8 cellular contexts compared by ENCODE assay signal in the genomic region with DNA sequence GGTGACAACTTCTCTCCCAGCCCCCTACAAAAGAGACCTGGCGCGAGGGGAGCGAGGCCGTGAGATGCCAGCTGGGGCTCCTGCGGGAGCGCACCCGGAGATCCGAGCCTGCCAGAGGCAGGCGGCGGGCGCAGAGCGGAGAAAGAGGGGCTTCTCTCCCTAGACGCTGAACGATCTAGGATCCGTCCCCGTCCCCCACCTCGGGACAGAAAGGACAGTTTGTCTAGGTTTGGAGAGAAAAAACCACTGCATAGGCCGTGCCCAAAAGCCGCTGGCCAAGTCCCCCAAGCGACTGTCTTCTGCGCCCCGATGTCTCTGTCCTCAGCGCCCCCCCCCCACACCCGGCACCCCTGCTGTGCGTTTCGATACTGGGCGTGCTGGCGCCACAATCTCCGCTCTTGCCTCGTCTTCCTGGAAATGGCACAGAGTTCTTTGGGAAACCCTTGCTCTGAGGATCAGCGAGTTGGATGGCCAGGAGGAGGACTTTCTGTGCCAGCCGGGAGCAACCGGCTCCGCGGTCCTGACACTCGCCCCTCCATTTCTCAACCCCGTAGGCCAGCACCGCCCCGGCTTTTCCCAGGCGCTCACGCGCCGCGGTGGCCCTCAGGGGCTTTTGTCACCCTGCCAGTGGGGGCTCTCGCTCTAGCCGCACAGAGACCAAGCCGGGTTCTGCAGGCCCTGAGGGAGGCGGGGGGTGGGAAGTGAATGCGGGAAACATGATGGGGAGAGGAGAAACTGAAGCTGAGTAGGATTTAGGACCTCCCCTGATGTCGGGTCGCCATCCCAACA. TPM values are rescaled to one million over a fixed set of nuclear protein-coding genes. Genes with fewer than 3 reads are reported as not detected.
DNase-seq lines count a peak whose midpoint lies in the region; ATAC-seq, FAIRE-seq and TF ChIP-seq lines count a peak whose summit lies in the region.

No MANE protein-coding gene starts in this region.

- TF ChIP-seq CTCF in Peyer's patch (IDR thresholded peaks at IDR 0.05): no peak
- TF ChIP-seq CTCF in foreskin fibroblast (IDR thresholded peaks at IDR 0.05; ENCODE audit: low read depth, low read length): no peak
- no peak for TF ChIP-seq CTCF in D721Med (IDR thresholded peaks at IDR 0.05; ENCODE audit: insufficient read depth, missing control alignments)

- no peak overlapping the region for H3K9ac ChIP-seq in rectal smooth muscle tissue (ENCODE audit: low read length)

- H3K4me3 ChIP-seq in GM08714 (ENCODE audit: low read length) (peak overlapping the region; percentile 73), Peyer's patch (peak overlapping the region in 3 of 4 donors; percentile 12 to 47 (median 44)), foreskin fibroblast (ENCODE audit: low read depth in 1 of 2, low read length in 2 of 2) (peak overlapping the region; percentile 48 to 52), rectal smooth muscle tissue (ENCODE audit: low read length) (peak overlapping the region; percentile 60)

- ATAC-seq in HG03439 (IDR thresholded peaks at IDR 0.05; ENCODE audit: unreplicated experiment): no peak

- H3K4me1 ChIP-seq in Peyer's patch (peaks cover 0 to 33% (median 5%) of the 10 kb centered on the region in 4 donors), rectal smooth muscle tissue (ENCODE audit: control insufficient read depth, insufficient read depth, low read length) (no peaks in the 10 kb centered on the region)

- DNase-seq in Peyer's patch (no peak), foreskin fibroblast (peak; percentile 10 to 47), D721Med (ENCODE audit: insufficient read length, low spot score) (no peak), globus pallidus (ENCODE audit: low spot score) (no peak), SKM-1 treated with dmso at 0.1 percent for 144 hours (lab: John Stamatoyannopoulos, UW; ENCODE audit: unreplicated experiment) (no peak)

- H3K27me3 ChIP-seq in Peyer's patch (peaks cover 0 to 19% of the 10 kb centered on the region in 2 donors), rectal smooth muscle tissue (ENCODE audit: control insufficient read depth, insufficient read depth, low read length) (peaks cover 30% of the 10 kb centered on the region)

- TF ChIP-seq POLR2A in Peyer's patch (IDR thresholded peaks at IDR 0.05): no peak

- H3K9me3 ChIP-seq in Peyer's patch: no peaks in the 10 kb centered on the region

- H3K27ac ChIP-seq in Peyer's patch (no peak overlapping the region), rectal smooth muscle tissue (ENCODE audit: low read depth, low read length) (no peak overlapping the region)

- FAIRE-seq in D721Med (lab: Jason Lieb, UNC): no peak

- H3K36me3 ChIP-seq in Peyer's patch: no peaks in the 10 kb centered on the region
- H3K36me3 ChIP-seq in rectal smooth muscle tissue (ENCODE audit: control insufficient read depth, insufficient read depth, low read length): no peaks in the 10 kb centered on the region

RNA-seq across cellular contexts. Expression of a gene that starts 1.0 kb away (rescaled TPM):
- total RNA-seq in Peyer's patch: under 1 TPM in 3 of 4 donors, not detected in 1; 0.40 to 0.88 (median 0.57) TPM

RNA-seq across cellular contexts. Expression of a gene that starts 27.0 kb away (rescaled TPM):
- 10 to 100 TPM; 48.3 to 83.3 (median 62.9) TPM for total RNA-seq in Peyer's patch

Comparison
In these comparisons a context has a peak if more than half of its experiments do, and no peak if none do; other contexts are left out.
1. DNase-seq: peak in foreskin fibroblast (2 of 2); none in Peyer's patch (0 of 3), D721Med (single experiment), globus pallidus (single experiment) and SKM-1 treated with dmso at 0.1 percent for 144 hours (single experiment).
2. Peak in every context shown above with its lines, with median percentiles within 50 percentile points of each other: H3K4me3 ChIP-seq.